ENCODE assay signal across 8 cellular contexts in the genomic region with DNA sequence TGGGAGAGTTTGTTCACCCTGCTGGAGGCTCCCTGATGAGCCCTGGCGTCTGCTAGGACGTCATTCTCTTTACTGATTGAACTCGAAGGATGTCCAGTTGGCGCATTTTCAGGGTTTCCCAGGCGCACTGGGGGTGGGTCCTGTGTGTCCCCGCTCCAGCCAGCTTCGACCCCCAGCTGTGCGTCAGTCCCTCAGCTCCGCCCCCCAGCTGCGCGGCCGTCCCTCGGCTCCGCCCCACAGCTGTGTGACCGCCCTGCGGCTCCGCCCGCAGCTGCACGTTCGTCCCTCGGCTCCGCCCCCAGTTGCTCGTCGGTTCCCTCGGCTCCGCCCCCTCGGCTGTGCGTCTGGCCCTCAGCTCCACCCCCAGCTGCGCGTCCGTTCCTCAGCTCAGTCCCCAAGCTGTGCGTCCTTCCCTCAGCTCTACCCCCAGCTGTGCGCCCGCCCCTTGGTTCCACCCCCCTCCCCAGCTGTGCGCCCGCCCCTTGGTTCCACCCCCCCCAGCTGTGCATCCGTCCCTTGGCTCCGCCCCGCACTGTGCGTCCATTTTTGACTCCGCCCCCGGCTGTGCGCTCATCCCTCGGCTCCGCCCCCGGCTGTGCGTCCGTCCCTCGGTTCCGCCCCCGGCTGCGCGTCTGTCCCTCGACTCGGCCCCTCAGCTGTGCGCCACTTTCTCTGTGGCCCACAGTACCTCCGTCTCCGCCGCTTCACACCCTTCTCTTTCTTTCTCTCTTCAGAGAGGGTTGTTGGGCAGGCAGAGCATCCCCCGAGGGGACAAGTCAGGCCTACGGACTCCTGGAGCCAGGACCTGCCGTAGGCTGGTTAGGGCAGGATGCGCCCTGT.
A peak's percentile ranks its signal among the peaks of the same experiment; 100 is the strongest.
DNase-seq lines count a peak whose midpoint lies in the region; ATAC-seq and TF ChIP-seq lines count a peak whose summit lies in the region.

No MANE protein-coding gene starts in this region.

- TF ChIP-seq CTCF in IMR-90 (conservative IDR thresholded peaks at IDR 0.05; ENCODE audit: low read depth, low read length) (no peak), gastroesophageal sphincter (IDR thresholded peaks at IDR 0.05) (peak in 2 of 4 experiments; percentile 13 to 33)

- in situ Hi-C loops in IMR-90 (cut with MboI; ENCODE audit: low sequenced_read_pairs): no loop called here

- no peak overlapping the region for H3K23ac ChIP-seq in IMR-90 (ENCODE audit: low read depth, low read length)

- TF ChIP-seq RAD21 in IMR-90 (IDR thresholded peaks at IDR 0.05; ENCODE audit: low read length): no peak

- H3K36me3 ChIP-seq in IMR-90 (ENCODE audit: control insufficient read depth, insufficient read depth, low read length): no peaks in the 10 kb centered on the region
- no peaks in the 10 kb centered on the region for H3K36me3 ChIP-seq in SJSA1
- no peaks in the 10 kb centered on the region for H3K36me3 ChIP-seq in gastroesophageal sphincter
- H3K36me3 ChIP-seq in subcutaneous abdominal adipose tissue (ENCODE audit: control insufficient read depth in 5 of 5, insufficient read depth in 5 of 5, low read length in 5 of 5): no peaks in the 10 kb centered on the region

- peak overlapping the region; percentile 78 for H2BK120ac ChIP-seq in IMR-90 (ENCODE audit: low read depth, low read length)

- intact Hi-C loops in IMR-90 (cut with micrococcal nuclease): no loop called here

- no peak overlapping the region for H2BK20ac ChIP-seq in IMR-90 (ENCODE audit: low read depth, low read length)

- peak overlapping the region; percentile 93 for H3K4me2 ChIP-seq in IMR-90 (ENCODE audit: low read depth, low read length)

- POLR2A ChIA-PET in IMR-90 (lab: Charles Lee; ENCODE audit: unreplicated experiment): interaction anchor here (0.7 kb wide), 1 partner anchor 55 kb away, joined by 7 read pairs; no protein-coding TSS in a partner anchor

- H3K9me3 ChIP-seq in IMR-90 (ENCODE audit: control insufficient read depth, insufficient read depth, low read length) (no peaks in the 10 kb centered on the region), SJSA1 (replicated peaks) (no peaks in the 10 kb centered on the region), gastroesophageal sphincter (no peaks in the 10 kb centered on the region), subcutaneous abdominal adipose tissue (ENCODE audit: control insufficient read depth in 5 of 5, low read length in 5 of 5) (no peaks in the 10 kb centered on the region)

- WGBS in IMR-90 (ENCODE audit: extremely low coverage in 2 of 2, insufficient read length in 1 of 2), 2 experiments: 0% methylated on average over 24 of the region's 63 CpGs; no CpG with 5 or more reads in 1 of the 2 experiments
- WGBS in gastroesophageal sphincter (ENCODE audit: low coverage in 1 of 2), 2 donors: 6% methylated on average over 21 of the region's 63 CpGs; no CpG with 5 or more reads in 1 of the 2 donors

- H4K8ac ChIP-seq in IMR-90 (ENCODE audit: low read depth in 2 of 2, low read length in 2 of 2): peak overlapping the region; percentile 92 to 96

- H2AFZ ChIP-seq in IMR-90 (replicated peaks; ENCODE audit: low read length, poor library complexity): peak overlapping the region; percentile 94

- peak overlapping the region; percentile 35; the same call in 1 of the 2 replicates for H3K56ac ChIP-seq in IMR-90 (ENCODE audit: extremely low read depth, insufficient read depth, low read length)

- peaks cover 16% of the 10 kb centered on the region for H3K4me1 ChIP-seq in IMR-90 (ENCODE audit: control insufficient read depth, insufficient read depth, low read length)
- H3K4me1 ChIP-seq in SJSA1 (replicated peaks): peaks cover 46% of the 10 kb centered on the region
- H3K4me1 ChIP-seq in gastroesophageal sphincter: peaks cover 0 to 34% (median 5%) of the 10 kb centered on the region in 3 donors
- H3K4me1 ChIP-seq in subcutaneous abdominal adipose tissue (ENCODE audit: control insufficient read depth in 5 of 5, insufficient read depth in 5 of 5, low read length in 5 of 5): peaks cover 3 to 17% (median 15%) of the 10 kb centered on the region in 5 donors

- DNase-seq in COLO829 (ENCODE audit: low spot score) (peak; percentile 89), IMR-90 (peak; percentile 99), SJSA1 (ENCODE audit: low read depth in 1 of 2, low spot score in 2 of 2) (peak; percentile 96 to 99), non-pigmented ciliary epithelial cell (ENCODE audit: low read depth) (peak; percentile 89)
- peak; percentile 97 for DNase-seq in activated naive CD4-positive, alpha-beta T cell treated with Interleukin-2 at 50 U/mL for 16 hours

- TF ChIP-seq POLR2A in IMR-90 (IDR thresholded peaks at IDR 0.05; ENCODE audit: low read depth, low read length): no peak; the same call in 1 of the 2 replicates
- peak in 1 of 2 donors; percentile 61 for TF ChIP-seq POLR2A in gastroesophageal sphincter (IDR thresholded peaks at IDR 0.05)

- CTCF ChIA-PET in IMR-90 (lab: Yijun Ruan, JAX): interaction anchor here (0.7 to 0.8 kb wide), 2 partner anchors 37 to 41 kb away, joined by 3 to 5 read pairs; no protein-coding TSS in a partner anchor

- H2BK15ac ChIP-seq in IMR-90 (ENCODE audit: low read depth, low read length): peak overlapping the region; percentile 13; the same call in 1 of the 3 replicates

- peak overlapping the region; percentile 98 for H4K5ac ChIP-seq in IMR-90 (ENCODE audit: low read depth, low read length)

- no peaks in the 10 kb centered on the region for H4K20me1 ChIP-seq in IMR-90 (ENCODE audit: insufficient read depth, low read length)

- H3K4ac ChIP-seq in IMR-90 (ENCODE audit: low read depth, low read length): peak overlapping the region; percentile 82

- H3K9me1 ChIP-seq in IMR-90 (ENCODE audit: insufficient read depth, low read length): peaks cover 5% of the 10 kb centered on the region

- BruUV-seq in IMR-90 (replicated peaks; lab: Mats Ljungman, UMichigan): no TSS peak

- H3K14ac ChIP-seq in IMR-90 (replicated peaks; ENCODE audit: low read depth, low read length): peak overlapping the region; percentile 86; the same call in 1 of the 2 replicates

- peak overlapping the region; percentile 76 for H4K91ac ChIP-seq in IMR-90 (ENCODE audit: insufficient read depth, low read depth, low read length)

- H3K18ac ChIP-seq in IMR-90 (ENCODE audit: low read depth, low read length): peak overlapping the region; percentile 87

- dilution Hi-C loops in IMR-90 (cut with HindIII; ENCODE audit: low sequenced_read_pairs, unreplicated experiment): no loop called here

- H3K9ac ChIP-seq in IMR-90 (ENCODE audit: low read depth, low read length) (peak overlapping the region; percentile 67), subcutaneous abdominal adipose tissue (ENCODE audit: low read length in 5 of 5) (peak overlapping the region in 4 of 5 donors; percentile 21 to 67 (median 60))

- ATAC-seq in GM21529 (IDR thresholded peaks at IDR 0.05; ENCODE audit: unreplicated experiment) (peak; percentile 93), IMR-90 (ENCODE audit: low read depth) (peak; percentile 93), gastroesophageal sphincter (peak; percentile 92)

- H3K79me1 ChIP-seq in IMR-90 (ENCODE audit: low read depth in 1 of 2, low read length in 2 of 2): no peaks in the 10 kb centered on the region

- no peak for TF ChIP-seq EP300 in gastroesophageal sphincter (IDR thresholded peaks at IDR 0.05)

- H3K4me3 ChIP-seq in IMR-90 (ENCODE audit: insufficient read depth, low read depth, low read length) (peak overlapping the region; percentile 49), SJSA1 (peak overlapping the region; percentile 26), gastroesophageal sphincter (peak overlapping the region; percentile 18 to 52), subcutaneous abdominal adipose tissue (ENCODE audit: low read depth in 1 of 5, low read length in 5 of 5) (peak overlapping the region; percentile 53 to 72 (median 64))

- peak overlapping the region; percentile 94 for H2AK9ac ChIP-seq in IMR-90 (replicated peaks; ENCODE audit: low read depth, low read length, poor library complexity)

- peak overlapping the region; percentile 78 for H2BK5ac ChIP-seq in IMR-90 (ENCODE audit: low read depth, low read length, poor library complexity, severe bottlenecking)

- H3K27ac ChIP-seq in IMR-90 (ENCODE audit: insufficient read depth, low read length) (peak overlapping the region; percentile 77), SJSA1 (peak overlapping the region; percentile 77), gastroesophageal sphincter (peak overlapping the region; percentile 88 to 96 (median 92)), subcutaneous abdominal adipose tissue (ENCODE audit: low read depth, low read length) (peak overlapping the region; percentile 46)

- H3K27me3 ChIP-seq in IMR-90 (ENCODE audit: control insufficient read depth, insufficient read depth, low read length) (no peaks in the 10 kb centered on the region; the same call in 1 of the 2 replicates), SJSA1 (replicated peaks) (no peaks in the 10 kb centered on the region), gastroesophageal sphincter (no peaks in the 10 kb centered on the region), subcutaneous abdominal adipose tissue (ENCODE audit: control insufficient read depth in 5 of 5, insufficient read depth in 4 of 5, low read length in 5 of 5) (peaks cover 4 to 14% (median 9%) of the 10 kb centered on the region in 5 donors)

- peak overlapping the region; percentile 72 for H2AK5ac ChIP-seq in IMR-90 (ENCODE audit: low read depth, low read length)

TF ChIP-seq in IMR-90, 13 proteins besides CTCF, POLR2A, EP300 and RAD21 (continues in another document):
- TF ChIP-seq FOS (IDR thresholded peaks at IDR 0.05; ENCODE audit: low read depth, low read length) (no peak), CEBPB (IDR thresholded peaks at IDR 0.05; ENCODE audit: low read depth, low read length) (no peak), RCOR1 (IDR thresholded peaks at IDR 0.05; ENCODE audit: insufficient replicate concordance, low read length) (no peak), MAZ (IDR thresholded peaks at IDR 0.05; ENCODE audit: borderline replicate concordance, low read depth, low read length) (peak; percentile 78), MAFK (IDR thresholded peaks at IDR 0.05; ENCODE audit: low read depth, low read length) (0 out of 2 replicates have a peak, but pooled peaks have one; percentile 1), BHLHE40 (IDR thresholded peaks at IDR 0.05; ENCODE audit: low read depth, low read length) (peak; percentile 61; the same call in 1 of the 2 replicates), RFX5 (IDR thresholded peaks at IDR 0.05; ENCODE audit: low read depth, low read length) (no peak), CHD1 (IDR thresholded peaks at IDR 0.05; ENCODE audit: low read depth, low read length) (no peak)
- TF ChIP-seq, protein P1, sequence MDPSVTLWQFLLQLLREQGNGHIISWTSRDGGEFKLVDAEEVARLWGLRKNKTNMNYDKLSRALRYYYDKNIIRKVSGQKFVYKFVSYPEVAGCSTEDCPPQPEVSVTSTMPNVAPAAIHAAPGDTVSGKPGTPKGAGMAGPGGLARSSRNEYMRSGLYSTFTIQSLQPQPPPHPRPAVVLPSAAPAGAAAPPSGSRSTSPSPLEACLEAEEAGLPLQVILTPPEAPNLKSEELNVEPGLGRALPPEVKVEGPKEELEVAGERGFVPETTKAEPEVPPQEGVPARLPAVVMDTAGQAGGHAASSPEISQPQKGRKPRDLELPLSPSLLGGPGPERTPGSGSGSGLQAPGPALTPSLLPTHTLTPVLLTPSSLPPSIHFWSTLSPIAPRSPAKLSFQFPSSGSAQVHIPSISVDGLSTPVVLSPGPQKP (IDR thresholded peaks at IDR 0.05; ENCODE audit: borderline replicate concordance, low read depth, low read length): no peak

Comparison
In these comparisons a context has a peak if more than half of its experiments do, and no peak if none do; other contexts are left out.
1. Peak in every context shown above with its lines: DNase-seq, ATAC-seq, H3K4me3 ChIP-seq and H3K27ac ChIP-seq.